20 cellular contexts compared by ENCODE assay signal in genomic region chr19:46387713-46388130, GRCh38. TPM values are rescaled to one million over a fixed set of nuclear protein-coding genes. Genes with fewer than 3 reads are reported as not detected.
"Had no signal": no experiment of that assay in that cellular context is flagged by ENCODE, and none has a peak within 500 bp of the region (broad histone marks: within the 10 kb centered on the region; RNA-seq: fewer than 3 reads in every experiment).

No MANE protein-coding gene starts in this region.

- H3K27me3 Mint-ChIP-seq: naive thymus-derived CD4-positive, alpha-beta T cell; stimulated activated memory B cell treated with anti-CD40 and anti-IgM and Interleukin-4, amounts not matched to agents 10 μg/mL and 1 μg/mL and 100 μg/mL, for 72 hours had no signal

- H3K9me3 ChIP-seq: gastrocnemius medialis, stomach, thoracic aorta, transverse colon had no signal

- H3K4me1 Mint-ChIP-seq: stimulated activated memory B cell treated with anti-CD40 and anti-IgM and Interleukin-4, amounts not matched to agents 10 μg/mL and 1 μg/mL and 100 μg/mL, for 72 hours had no signal

- H3K4me1 ChIP-seq: gastrocnemius medialis had no signal

- DNase-seq: central memory CD4-positive, alpha-beta T cell; cortex of kidney; effector CD8-positive, alpha-beta T cell; gastrocnemius medialis; immature natural killer cell; left colon; mammary epithelial cell; naive thymus-derived CD4-positive, alpha-beta T cell; nephron progenitor cell; stimulated activated CD4-positive, alpha-beta T cell treated with anti-CD3 and anti-CD28 coated beads, Interleukin-4, amount 100 ng/mL, for 1 hour; stomach; substantia nigra; transverse colon had no signal

- H3K9me3 Mint-ChIP-seq: immature natural killer cell had no signal

- H3K4me3 Mint-ChIP-seq: immature natural killer cell; naive thymus-derived CD4-positive, alpha-beta T cell; nephron progenitor cell; stimulated activated memory B cell treated with anti-CD40 and anti-IgM and Interleukin-4, amounts not matched to agents 10 μg/mL and 1 μg/mL and 100 μg/mL, for 72 hours had no signal

- H3K4me2 ChIP-seq: smooth muscle cell had no signal

- H3K27ac Mint-ChIP-seq: naive thymus-derived CD4-positive, alpha-beta T cell; nephron progenitor cell; stimulated activated memory B cell treated with anti-CD40 and anti-IgM and Interleukin-4, amounts not matched to agents 10 μg/mL and 1 μg/mL and 100 μg/mL, for 72 hours had no signal

- H3K27me3 ChIP-seq: dorsolateral prefrontal cortex, gastrocnemius medialis, stomach, transverse colon had no signal

- ATAC-seq: gastrocnemius medialis; left colon; naive thymus-derived CD4-positive, alpha-beta T cell; stimulated activated memory B cell treated with anti-CD40 and anti-IgM and Interleukin-4, amounts not matched to agents 10 μg/mL and 1 μg/mL and 100 μg/mL, for 72 hours had no signal

- H3K4me3 ChIP-seq: dorsolateral prefrontal cortex, gastrocnemius medialis, smooth muscle cell, stomach, thoracic aorta, transverse colon had no signal

- H3K27ac ChIP-seq: dorsolateral prefrontal cortex, gastrocnemius medialis, stomach, thoracic aorta, transverse colon had no signal

RNA-seq across cellular contexts. Expression of gene CCDC8, which starts 25.6 kb away (rescaled TPM):
- total RNA-seq: mononuclear cell; naive thymus-derived CD4-positive, alpha-beta T cell had no signal

RNA-seq across cellular contexts. Expression of gene PNMA8C, which starts 41.0 kb away (rescaled TPM):
- total RNA-seq: esophagus mucosa; gastrocnemius medialis; mesenteric fat pad; mononuclear cell; naive thymus-derived CD4-positive, alpha-beta T cell; smooth muscle cell; transverse colon had no signal
